In genomic region chr11:69209936-69210659, GRCh38 we compare ENCODE assay signal across 12 cellular contexts. TPM values are rescaled to one million over a fixed set of nuclear protein-coding genes. Genes with fewer than 3 reads are reported as not detected.
DNase-seq lines count a peak whose midpoint lies in the region; ATAC-seq and TF ChIP-seq lines count a peak whose summit lies in the region.
"Had no signal": no experiment of that assay in that cellular context is flagged by ENCODE, and none has a peak within 500 bp of the region (broad histone marks: within the 10 kb centered on the region; RNA-seq: fewer than 3 reads in every experiment).

No MANE protein-coding gene starts in this region.

- TF ChIP-seq EP300 in SK-N-SH (IDR thresholded peaks at IDR 0.05; ENCODE audit: borderline replicate concordance in 1 of 2, low read depth in 1 of 2, low read length in 1 of 2), result no peak

- H3K4me2 ChIP-seq in SK-N-SH, result no peak overlapping the region

- POLR2A ChIA-PET in SK-N-SH (lab: Yijun Ruan, JAX), result no interaction called here

- H3K9ac ChIP-seq in SK-N-SH, result no peak overlapping the region

- peaks cover 0 to 8% of the 10 kb centered on the region in 2 experiments; a peak in 2 of 4 replicates for H3K4me1 ChIP-seq in SK-N-SH (ENCODE audit: control insufficient read depth in 1 of 2, insufficient read depth in 2 of 2, low read depth in 1 of 2, low read length in 1 of 2)

- H3K9me3 ChIP-seq in SK-N-SH, result no peaks in the 10 kb centered on the region

- CTCF ChIA-PET in SK-N-SH (lab: Yijun Ruan, JAX), result interaction anchor here (1.3 to 2.1 kb wide), 5 partner anchors 16 to 434 kb away, joined by 4 to 11 read pairs (median 5); no protein-coding TSS in a partner anchor

- H4K20me1 ChIP-seq in SK-N-SH (ENCODE audit: insufficient read depth), result no peaks in the 10 kb centered on the region

- H3K27me3 ChIP-seq in SK-N-SH (ENCODE audit: insufficient read depth), result no peaks in the 10 kb centered on the region
- H3K27me3 ChIP-seq: cardiac muscle cell had no signal

- no peak overlapping the region for H3K27ac ChIP-seq in SK-N-SH (ENCODE audit: low read depth in 2 of 2, low read length in 1 of 2)
- H3K27ac ChIP-seq: cardiac muscle cell had no signal

- no peak overlapping the region for H3K4me3 ChIP-seq in SK-N-SH (ENCODE audit: low read depth in 2 of 2, low read length in 1 of 2)
- H3K4me3 ChIP-seq: cardiac muscle cell had no signal

- TF ChIP-seq RAD21 in SK-N-SH (IDR thresholded peaks at IDR 0.05; ENCODE audit: low read length), result no peak

- ATAC-seq in HG03196 (IDR thresholded peaks at IDR 0.05; ENCODE audit: unreplicated experiment) (no peak), GM18520 (IDR thresholded peaks at IDR 0.05; ENCODE audit: unreplicated experiment) (no peak)

- TF ChIP-seq CTCF in SK-N-SH (IDR thresholded peaks at IDR 0.05), result no peak

- H3F3A ChIP-seq in SK-N-SH (replicated peaks; ENCODE audit: insufficient read depth), result no peaks in the 10 kb centered on the region

- peak; percentile 2 for DNase-seq in stimulated activated naive CD4-positive, alpha-beta T cell treated with Interleukin-2 at 50 U/mL for 16 hours (lab: John Stamatoyannopoulos, UW)
- DNase-seq in stimulated activated naive CD4-positive, alpha-beta T cell (lab: John Stamatoyannopoulos, UW), result no peak
- DNase-seq in RKO (ENCODE audit: low spot score) (peak; percentile 2), islet precursor cell (peak; percentile 56), SK-N-SH (no peak), COR-L47 (lab: John Stamatoyannopoulos, UW) (no peak)
- DNase-seq: DMS53, HCEC 1CT, left cardiac atrium had no signal

- no peaks in the 10 kb centered on the region for H3K79me2 ChIP-seq in SK-N-SH (ENCODE audit: insufficient read depth)

- WGBS in SK-N-SH (ENCODE audit: low lambda C conversion rate), result 69% methylated on average over 12 of the region's 12 CpGs

- H2AFZ ChIP-seq in SK-N-SH (ENCODE audit: low read depth), result no peak overlapping the region

- no peaks in the 10 kb centered on the region for H3K36me3 ChIP-seq in SK-N-SH (replicated peaks in 1 of 2; ENCODE audit: control insufficient read depth in 1 of 2, insufficient read depth in 2 of 2, low read length in 1 of 2)
- H3K36me3 ChIP-seq: cardiac muscle cell had no signal

- H3K9me2 ChIP-seq in SK-N-SH, result no peaks in the 10 kb centered on the region

TF ChIP-seq in SK-N-SH, 30 proteins besides CTCF, POLR2A, EP300 and RAD21:
- TF ChIP-seq CHD2 (IDR thresholded peaks at IDR 0.05; ENCODE audit: low read length, partially characterized antibody) (no peak), MAX (IDR thresholded peaks at IDR 0.05; ENCODE audit: low read depth) (no peak), PBX3 (IDR thresholded peaks at IDR 0.05) (no peak), YY1 (IDR thresholded peaks at IDR 0.05; ENCODE audit: low read depth) (no peak)
TF ChIP-seq in SK-N-SH: peak in this region for 0.

RNA-seq across cellular contexts. Expression of gene SMIM38, which starts 54.4 kb away (rescaled TPM):
- polyA plus RNA-seq in SK-N-SH (2012; rRNA removed), result 0.13 and 0.16 TPM in 2 replicates
- polyA plus RNA-seq in SK-N-SH (2012; cell fraction: cytosol; rRNA removed), result 0.01 and 0.09 TPM in 2 replicates
- polyA plus RNA-seq in SK-N-SH (2012; cell fraction: nucleus; rRNA removed), result 0.82 and 0.96 TPM in 2 replicates

Comparison
In these comparisons a context has a peak if more than half of its experiments do, and no peak if none do; other contexts are left out.
1. DNase-seq: peak in stimulated activated naive CD4-positive, alpha-beta T cell treated with Interleukin-2 at 50 U/mL for 16 hours (single experiment), RKO (single experiment) and islet precursor cell (single experiment); none in stimulated activated naive CD4-positive, alpha-beta T cell (0 of 6), SK-N-SH (single experiment) and COR-L47 (single experiment).